Comparison of ENCODE assay signal across 2 cellular contexts in the genomic region with DNA sequence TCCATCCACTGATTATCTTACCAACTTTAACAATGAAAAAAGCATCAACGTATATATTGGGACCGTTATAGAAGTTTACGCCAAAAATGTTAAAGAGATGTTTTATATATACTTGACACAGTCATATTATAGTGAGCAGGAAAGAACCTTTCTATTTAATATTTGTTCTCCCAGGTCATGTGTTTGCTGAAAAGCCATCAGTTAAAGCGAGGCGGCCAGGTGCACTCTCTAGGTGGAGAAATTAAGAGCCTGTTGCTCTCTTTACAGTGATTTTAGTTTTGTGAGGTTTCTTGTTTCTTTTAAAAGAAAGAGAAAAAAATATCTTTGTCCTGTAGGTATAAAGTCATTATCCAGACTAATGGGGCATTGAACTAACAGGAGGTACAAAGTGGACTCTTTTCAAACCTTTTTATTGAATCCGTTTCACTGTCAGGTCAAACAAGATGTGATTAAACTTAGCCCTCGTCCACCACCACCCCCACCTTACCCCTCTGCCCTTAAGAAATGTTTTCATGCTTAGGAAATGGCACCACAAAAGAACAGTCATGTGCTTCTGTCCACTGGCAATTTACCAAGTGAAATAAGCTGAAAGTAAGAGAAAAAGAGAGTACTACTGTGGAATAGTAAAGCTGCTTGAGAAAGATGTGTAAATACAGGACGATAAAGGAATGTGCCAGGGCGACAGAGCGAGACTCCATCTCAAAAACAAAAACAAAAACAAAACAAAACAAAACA.
TF ChIP-seq lines count a peak whose summit lies in the region.

No MANE protein-coding gene starts in this region.

TF ChIP-seq in SK-N-SH, 30 proteins besides CTCF, POLR2A, EP300 and RAD21 (continued from another document):
- no peak for TF ChIP-seq ELF1 (IDR thresholded peaks at IDR 0.05)
- TF ChIP-seq MEF2A (IDR thresholded peaks at IDR 0.05; ENCODE audit: borderline replicate concordance, low read depth), result no peak
- TF ChIP-seq, protein P1, sequence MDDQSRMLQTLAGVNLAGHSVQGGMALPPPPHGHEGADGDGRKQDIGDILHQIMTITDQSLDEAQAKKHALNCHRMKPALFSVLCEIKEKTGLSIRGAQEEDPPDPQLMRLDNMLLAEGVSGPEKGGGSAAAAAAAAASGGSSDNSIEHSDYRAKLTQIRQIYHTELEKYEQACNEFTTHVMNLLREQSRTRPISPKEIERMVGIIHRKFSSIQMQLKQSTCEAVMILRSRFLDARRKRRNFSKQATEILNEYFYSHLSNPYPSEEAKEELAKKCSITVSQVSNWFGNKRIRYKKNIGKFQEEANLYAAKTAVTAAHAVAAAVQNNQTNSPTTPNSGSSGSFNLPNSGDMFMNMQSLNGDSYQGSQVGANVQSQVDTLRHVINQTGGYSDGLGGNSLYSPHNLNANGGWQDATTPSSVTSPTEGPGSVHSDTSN (IDR thresholded peaks at IDR 0.05), result no peak
- TF ChIP-seq GABPA (IDR thresholded peaks at IDR 0.05; ENCODE audit: low read depth), result no peak
- TF ChIP-seq NFIC (IDR thresholded peaks at IDR 0.05; ENCODE audit: borderline replicate concordance), result no peak
- TF ChIP-seq, protein P2, sequence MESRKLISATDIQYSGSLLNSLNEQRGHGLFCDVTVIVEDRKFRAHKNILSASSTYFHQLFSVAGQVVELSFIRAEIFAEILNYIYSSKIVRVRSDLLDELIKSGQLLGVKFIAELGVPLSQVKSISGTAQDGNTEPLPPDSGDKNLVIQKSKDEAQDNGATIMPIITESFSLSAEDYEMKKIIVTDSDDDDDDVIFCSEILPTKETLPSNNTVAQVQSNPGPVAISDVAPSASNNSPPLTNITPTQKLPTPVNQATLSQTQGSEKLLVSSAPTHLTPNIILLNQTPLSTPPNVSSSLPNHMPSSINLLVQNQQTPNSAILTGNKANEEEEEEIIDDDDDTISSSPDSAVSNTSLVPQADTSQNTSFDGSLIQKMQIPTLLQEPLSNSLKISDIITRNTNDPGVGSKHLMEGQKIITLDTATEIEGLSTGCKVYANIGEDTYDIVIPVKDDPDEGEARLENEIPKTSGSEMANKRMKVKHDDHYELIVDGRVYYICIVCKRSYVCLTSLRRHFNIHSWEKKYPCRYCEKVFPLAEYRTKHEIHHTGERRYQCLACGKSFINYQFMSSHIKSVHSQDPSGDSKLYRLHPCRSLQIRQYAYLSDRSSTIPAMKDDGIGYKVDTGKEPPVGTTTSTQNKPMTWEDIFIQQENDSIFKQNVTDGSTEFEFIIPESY (IDR thresholded peaks at IDR 0.05; ENCODE audit: borderline replicate concordance, low read depth), result no peak
- no peak for TF ChIP-seq JUND (IDR thresholded peaks at IDR 0.05)
- TF ChIP-seq, protein P3, sequence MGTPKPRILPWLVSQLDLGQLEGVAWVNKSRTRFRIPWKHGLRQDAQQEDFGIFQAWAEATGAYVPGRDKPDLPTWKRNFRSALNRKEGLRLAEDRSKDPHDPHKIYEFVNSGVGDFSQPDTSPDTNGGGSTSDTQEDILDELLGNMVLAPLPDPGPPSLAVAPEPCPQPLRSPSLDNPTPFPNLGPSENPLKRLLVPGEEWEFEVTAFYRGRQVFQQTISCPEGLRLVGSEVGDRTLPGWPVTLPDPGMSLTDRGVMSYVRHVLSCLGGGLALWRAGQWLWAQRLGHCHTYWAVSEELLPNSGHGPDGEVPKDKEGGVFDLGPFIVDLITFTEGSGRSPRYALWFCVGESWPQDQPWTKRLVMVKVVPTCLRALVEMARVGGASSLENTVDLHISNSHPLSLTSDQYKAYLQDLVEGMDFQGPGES (IDR thresholded peaks at IDR 0.05; ENCODE audit: low read depth, low read length), result no peak
- no peak for TF ChIP-seq EZH2phosphoT487 (IDR thresholded peaks at IDR 0.05; ENCODE audit: borderline replicate concordance, low read depth)
- TF ChIP-seq MXI1 (IDR thresholded peaks at IDR 0.05; ENCODE audit: low read depth, low read length), result no peak
- TF ChIP-seq, protein P4, sequence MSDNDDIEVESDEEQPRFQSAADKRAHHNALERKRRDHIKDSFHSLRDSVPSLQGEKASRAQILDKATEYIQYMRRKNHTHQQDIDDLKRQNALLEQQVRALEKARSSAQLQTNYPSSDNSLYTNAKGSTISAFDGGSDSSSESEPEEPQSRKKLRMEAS (IDR thresholded peaks at IDR 0.05; ENCODE audit: low read depth), result no peak
- no peak for TF ChIP-seq RCOR1 (IDR thresholded peaks at IDR 0.05; ENCODE audit: low read length)
- no peak for TF ChIP-seq TAF1 (IDR thresholded peaks at IDR 0.05; ENCODE audit: borderline replicate concordance, low read depth, low read length)

TF ChIP-seq in SK-N-SH treated with all-trans-retinoic acid at 6 μM for 48 hours, 23 proteins besides CTCF, POLR2A, EP300 and RAD21 (continued from another document):
- TF ChIP-seq, protein P5, sequence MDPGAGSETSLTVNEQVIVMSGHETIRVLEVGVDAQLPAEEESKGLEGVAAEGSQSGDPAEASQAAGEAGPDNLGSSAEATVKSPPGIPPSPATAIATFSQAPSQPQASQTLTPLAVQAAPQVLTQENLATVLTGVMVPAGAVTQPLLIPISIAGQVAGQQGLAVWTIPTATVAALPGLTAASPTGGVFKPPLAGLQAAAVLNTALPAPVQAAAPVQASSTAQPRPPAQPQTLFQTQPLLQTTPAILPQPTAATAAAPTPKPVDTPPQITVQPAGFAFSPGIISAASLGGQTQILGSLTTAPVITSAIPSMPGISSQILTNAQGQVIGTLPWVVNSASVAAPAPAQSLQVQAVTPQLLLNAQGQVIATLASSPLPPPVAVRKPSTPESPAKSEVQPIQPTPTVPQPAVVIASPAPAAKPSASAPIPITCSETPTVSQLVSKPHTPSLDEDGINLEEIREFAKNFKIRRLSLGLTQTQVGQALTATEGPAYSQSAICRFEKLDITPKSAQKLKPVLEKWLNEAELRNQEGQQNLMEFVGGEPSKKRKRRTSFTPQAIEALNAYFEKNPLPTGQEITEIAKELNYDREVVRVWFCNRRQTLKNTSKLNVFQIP (CRISPR knock-in tag; IDR thresholded peaks at IDR 0.05; ENCODE audit: borderline replicate concordance, low read depth), result no peak
- TF ChIP-seq CSDC2 (CRISPR knock-in tag; IDR thresholded peaks at IDR 0.05) (no peak), ISL1 (CRISPR knock-in tag; IDR thresholded peaks at IDR 0.05) (no peak), RARB (CRISPR knock-in tag; IDR thresholded peaks at IDR 0.05) (no peak), GLIS3 (CRISPR knock-in tag; IDR thresholded peaks at IDR 0.05) (no peak), ZNF8 (CRISPR knock-in tag; IDR thresholded peaks at IDR 0.05) (no peak), TOX (CRISPR knock-in tag; IDR thresholded peaks at IDR 0.05; ENCODE audit: borderline replicate concordance) (no peak), ARNTL (CRISPR knock-in tag; IDR thresholded peaks at IDR 0.05; ENCODE audit: borderline replicate concordance, low read depth) (no peak)
- TF ChIP-seq, protein P6, sequence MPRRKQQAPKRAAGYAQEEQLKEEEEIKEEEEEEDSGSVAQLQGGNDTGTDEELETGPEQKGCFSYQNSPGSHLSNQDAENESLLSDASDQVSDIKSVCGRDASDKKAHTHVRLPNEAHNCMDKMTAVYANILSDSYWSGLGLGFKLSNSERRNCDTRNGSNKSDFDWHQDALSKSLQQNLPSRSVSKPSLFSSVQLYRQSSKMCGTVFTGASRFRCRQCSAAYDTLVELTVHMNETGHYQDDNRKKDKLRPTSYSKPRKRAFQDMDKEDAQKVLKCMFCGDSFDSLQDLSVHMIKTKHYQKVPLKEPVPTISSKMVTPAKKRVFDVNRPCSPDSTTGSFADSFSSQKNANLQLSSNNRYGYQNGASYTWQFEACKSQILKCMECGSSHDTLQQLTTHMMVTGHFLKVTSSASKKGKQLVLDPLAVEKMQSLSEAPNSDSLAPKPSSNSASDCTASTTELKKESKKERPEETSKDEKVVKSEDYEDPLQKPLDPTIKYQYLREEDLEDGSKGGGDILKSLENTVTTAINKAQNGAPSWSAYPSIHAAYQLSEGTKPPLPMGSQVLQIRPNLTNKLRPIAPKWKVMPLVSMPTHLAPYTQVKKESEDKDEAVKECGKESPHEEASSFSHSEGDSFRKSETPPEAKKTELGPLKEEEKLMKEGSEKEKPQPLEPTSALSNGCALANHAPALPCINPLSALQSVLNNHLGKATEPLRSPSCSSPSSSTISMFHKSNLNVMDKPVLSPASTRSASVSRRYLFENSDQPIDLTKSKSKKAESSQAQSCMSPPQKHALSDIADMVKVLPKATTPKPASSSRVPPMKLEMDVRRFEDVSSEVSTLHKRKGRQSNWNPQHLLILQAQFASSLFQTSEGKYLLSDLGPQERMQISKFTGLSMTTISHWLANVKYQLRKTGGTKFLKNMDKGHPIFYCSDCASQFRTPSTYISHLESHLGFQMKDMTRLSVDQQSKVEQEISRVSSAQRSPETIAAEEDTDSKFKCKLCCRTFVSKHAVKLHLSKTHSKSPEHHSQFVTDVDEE (CRISPR knock-in tag; IDR thresholded peaks at IDR 0.05), result no peak
